In the genomic region with DNA sequence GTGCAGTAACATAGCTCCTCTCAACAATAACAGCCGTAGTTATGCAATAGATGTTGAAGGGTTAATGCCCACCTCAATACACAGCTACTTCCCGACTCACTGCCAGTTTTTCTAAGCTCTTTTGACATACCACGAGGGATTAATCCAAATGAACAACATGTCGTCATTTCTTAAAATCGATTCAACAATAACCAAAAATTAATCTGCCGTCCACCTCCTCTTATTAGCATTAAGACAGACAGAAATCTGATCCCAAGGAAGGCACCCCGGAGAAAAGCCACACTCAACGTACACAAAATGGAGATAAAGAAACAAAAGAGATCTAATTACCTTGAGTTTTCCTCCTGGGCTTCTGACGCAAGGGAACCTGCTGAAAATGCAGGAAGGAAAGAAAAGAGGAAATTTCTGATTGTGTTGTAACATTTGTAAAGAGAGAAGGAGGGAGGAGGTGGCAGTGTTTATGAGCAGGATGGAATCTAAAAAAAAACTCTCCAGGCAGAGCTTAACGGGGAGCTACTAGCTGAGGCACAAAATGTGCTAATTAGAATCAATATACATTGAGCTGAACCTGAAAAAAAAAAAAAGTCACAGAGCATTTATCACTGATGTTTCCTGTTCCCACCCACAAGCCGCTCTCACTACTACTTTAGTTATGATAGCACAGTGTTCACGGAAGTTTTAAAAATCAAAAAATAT, we compare ENCODE assay signal across 8 cellular contexts.
DNase-seq lines count a peak whose midpoint lies in the region; ATAC-seq, FAIRE-seq and TF ChIP-seq lines count a peak whose summit lies in the region.

No MANE protein-coding gene starts in this region.

- peak overlapping the region; percentile 88 for H3K4me3 Mint-ChIP-seq in activated T-cell treated with anti-CD3 and anti-CD28 coated beads, Interleukin-2, amount 50 U/mL, for 24 hours
- peak overlapping the region; percentile 86 for H3K4me3 Mint-ChIP-seq in endothelial cell (ENCODE audit: unreplicated experiment)

- DNase-seq in activated T-cell treated with anti-CD3 and anti-CD28 coated beads, Interleukin-2, amount 50 U/mL, for 24 hours = no peak
- DNase-seq in activated T-cell treated with anti-CD3 and anti-CD28 coated beads for 4 hours (no peak), NOMO-1 treated with dmso at 0.1 percent for 144 hours (lab: John Stamatoyannopoulos, UW; ENCODE audit: unreplicated experiment) (peak; percentile 30), endothelial cell (ENCODE audit: low spot score) (no peak), GOT3 (lab: John Stamatoyannopoulos, UW) (no peak), frontal cortex (ENCODE audit: low spot score in 2 of 2) (no peak)
- peak in 4 of 6 experiments; percentile 17 to 65 (median 50) for DNase-seq in stimulated activated naive CD4-positive, alpha-beta T cell (lab: John Stamatoyannopoulos, UW)

- ATAC-seq in HG02973 (IDR thresholded peaks at IDR 0.05; ENCODE audit: unreplicated experiment) = peak; percentile 33

- peaks cover 91% of the 10 kb centered on the region for H3K4me1 Mint-ChIP-seq in activated T-cell treated with anti-CD3 and anti-CD28 coated beads, Interleukin-2, amount 50 U/mL, for 24 hours (ENCODE audit: low read depth)
- peaks cover 75% of the 10 kb centered on the region for H3K4me1 Mint-ChIP-seq in endothelial cell (ENCODE audit: unreplicated experiment)

- no peak for FAIRE-seq in frontal cortex (lab: Jason Lieb, UNC)

- no peak for TF ChIP-seq CTCF in endothelial cell (IDR thresholded peaks at IDR 0.05; ENCODE audit: unreplicated experiment)

- peaks cover 2% of the 10 kb centered on the region for H3K9me3 Mint-ChIP-seq in activated T-cell treated with anti-CD3 and anti-CD28 coated beads, Interleukin-2, amount 50 U/mL, for 24 hours
- H3K9me3 Mint-ChIP-seq in endothelial cell (ENCODE audit: unreplicated experiment) = no peaks in the 10 kb centered on the region

- H3K27me3 Mint-ChIP-seq in activated T-cell treated with anti-CD3 and anti-CD28 coated beads, Interleukin-2, amount 50 U/mL, for 24 hours = no peaks in the 10 kb centered on the region
- H3K27me3 Mint-ChIP-seq in endothelial cell (ENCODE audit: unreplicated experiment) = peaks cover 2% of the 10 kb centered on the region

- peak overlapping the region; percentile 96 for H3K27ac Mint-ChIP-seq in activated T-cell treated with anti-CD3 and anti-CD28 coated beads, Interleukin-2, amount 50 U/mL, for 24 hours
- H3K27ac Mint-ChIP-seq in endothelial cell (ENCODE audit: unreplicated experiment) = peak overlapping the region; percentile 98

- H3K36me3 Mint-ChIP-seq in activated T-cell treated with anti-CD3 and anti-CD28 coated beads, Interleukin-2, amount 50 U/mL, for 24 hours (ENCODE audit: low read depth) = peaks cover 22% of the 10 kb centered on the region
- peaks cover 4% of the 10 kb centered on the region for H3K36me3 Mint-ChIP-seq in endothelial cell (ENCODE audit: low read depth, unreplicated experiment)

Comparison
In these comparisons a context has a peak if more than half of its experiments do, and no peak if none do; other contexts are left out.
1. DNase-seq: peak in NOMO-1 treated with dmso at 0.1 percent for 144 hours (single experiment) and stimulated activated naive CD4-positive, alpha-beta T cell (4 of 6); none in activated T-cell treated with anti-CD3 and anti-CD28 coated beads, Interleukin-2, amount 50 U/mL, for 24 hours (single experiment), activated T-cell treated with anti-CD3 and anti-CD28 coated beads for 4 hours (single experiment), endothelial cell (single experiment), GOT3 (single experiment) and frontal cortex (0 of 2).